ENCODE assay signal across 27 cellular contexts in the genomic region with DNA sequence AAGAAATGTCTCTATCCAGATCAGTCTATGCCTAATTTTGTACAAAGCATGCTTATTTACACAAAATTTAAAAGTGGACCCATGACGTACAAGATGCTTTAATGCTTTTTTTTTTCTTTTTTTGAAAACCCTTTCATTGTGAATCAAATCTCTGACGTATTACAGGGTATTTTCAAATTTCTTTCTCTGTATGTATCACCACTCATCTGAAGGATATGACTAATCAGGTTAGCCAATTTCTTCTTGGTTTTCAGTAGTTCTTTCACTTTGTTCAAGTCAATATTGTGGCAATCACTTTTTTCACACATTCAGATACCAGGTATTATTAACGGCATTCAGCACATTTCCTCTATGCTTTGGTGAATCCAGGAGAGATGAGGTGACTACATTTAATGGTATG.
"Had no signal": no experiment of that assay in that cellular context is flagged by ENCODE, and none has a peak within 500 bp of the region (broad histone marks: within the 10 kb centered on the region; RNA-seq: fewer than 3 reads in every experiment).

No MANE protein-coding gene starts in this region.

- DNase-seq: activated CD4-positive, alpha-beta memory T cell treated with anti-CD3 and anti-CD28 coated beads for 36 hours; activated CD4-positive, alpha-beta T cell treated with anti-CD3 and anti-CD28 coated beads, Interleukin-2, amount 10 ng/mL, durations not matched to agents 24 days and 14 days; activated CD8-positive, alpha-beta memory T cell treated with anti-CD3 and anti-CD28 coated beads, Interleukin-2, amount 50 U/mL, for 48 hours; activated gamma-delta T cell treated with Interleukin-2 at 50 U/mL for 16 hours; activated naive CD4-positive, alpha-beta T cell treated with anti-CD3 and anti-CD28 coated beads, Interleukin-2, amount 50 U/mL, for 16 hours; activated T-cell treated with anti-CD3 and anti-CD28 coated beads, Interleukin-2, amount 50 U/mL, for 24 hours; amniotic stem cell; effector CD8-positive, alpha-beta T cell; gastrocnemius medialis; glutamatergic neuron; islet precursor cell; left ventricle myocardium inferior; mucosa of descending colon; posterior cingulate gyrus; right cardiac atrium; stimulated activated CD4-positive, alpha-beta T cell treated with anti-CD3 and anti-CD28 coated beads, Interleukin-12 subunit alpha, Interleukin-12 subunit beta, amount 100 ng/mL, for 4 hours; stimulated activated CD4-positive, alpha-beta T cell treated with anti-CD3 and anti-CD28 coated beads, Interleukin-4, amount 100 ng/mL, for 24 hours; stimulated activated naive CD8-positive, alpha-beta T cell treated with anti-CD3 and anti-CD28 coated beads, Interleukin-15, amount 100 ng/mL, for 72 hours; substantia nigra; T-helper 9 cell; uterus; WERI-Rb-1 had no signal

- H3K27ac ChIP-seq: gastrocnemius medialis, left ventricle myocardium inferior, uterus, WERI-Rb-1 had no signal

- H3K4me1 ChIP-seq: gastrocnemius medialis, left ventricle myocardium inferior, uterus had no signal

- ATAC-seq: activated CD4-positive, CD25-positive, alpha-beta regulatory T cell treated with anti-CD3 and anti-CD28 coated beads, Interleukin-2, amount 50 U/mL, for 24 hours; gastrocnemius medialis; mucosa of descending colon; right cardiac atrium; stimulated activated effector memory CD8-positive, alpha-beta T cell treated with anti-CD3 and anti-CD28 coated beads, Interleukin-12 subunit alpha, Interleukin-12 subunit beta, amount 100 ng/mL, for 72 hours; stimulated activated naive CD8-positive, alpha-beta T cell treated with anti-CD3 and anti-CD28 coated beads, Interleukin-15, amount 100 ng/mL, for 72 hours had no signal

- H3K4me3 ChIP-seq: gastrocnemius medialis, left ventricle myocardium inferior, lung, mucosa of descending colon, uterus had no signal

- H3K27me3 ChIP-seq: gastrocnemius medialis, uterus had no signal

- FAIRE-seq: colon, endometrium had no signal

- H3K36me3 ChIP-seq: gastrocnemius medialis, left ventricle myocardium inferior, uterus, WERI-Rb-1 had no signal

- H3K9me3 ChIP-seq: gastrocnemius medialis, left ventricle myocardium inferior, uterus had no signal
